20 cellular contexts compared by ENCODE assay signal in genomic region chr6:136016228-136017225, GRCh38.
DNase-seq lines count a peak whose midpoint lies in the region; ATAC-seq and TF ChIP-seq lines count a peak whose summit lies in the region.
"Had no signal": no experiment of that assay in that cellular context is flagged by ENCODE, and none has a peak within 500 bp of the region (broad histone marks: within the 10 kb centered on the region; RNA-seq: fewer than 3 reads in every experiment).

No MANE protein-coding gene starts in this region.

- H3K4me3 ChIP-seq in lung = no peak overlapping the region
- H3K4me3 ChIP-seq: BLaER1, GM12878, heart left ventricle had no signal

- no peak overlapping the region for H3K27ac ChIP-seq in lung (ENCODE audit: low read depth in 1 of 2, low read length in 1 of 2)
- H3K27ac ChIP-seq: BLaER1, HL-60 had no signal

- no peaks in the 10 kb centered on the region for H3K27me3 ChIP-seq in lung (ENCODE audit: control insufficient read depth, insufficient read depth)
- H3K27me3 ChIP-seq: BLaER1, heart left ventricle had no signal

- H3K36me3 Mint-ChIP-seq in WTC11 = no peaks in the 10 kb centered on the region
- H3K36me3 Mint-ChIP-seq in natural killer cell treated with Interleukin-12 subunit alpha and Interleukin-12 subunit beta and Interleukin-15 and Interleukin-18, amount 100 ng/mL, for 72 hours = no peaks in the 10 kb centered on the region

- H3K4me1 Mint-ChIP-seq in WTC11 = peaks cover 16% of the 10 kb centered on the region
- H3K4me1 Mint-ChIP-seq in natural killer cell treated with Interleukin-12 subunit alpha and Interleukin-12 subunit beta and Interleukin-15 and Interleukin-18, amount 100 ng/mL, for 72 hours (ENCODE audit: low read depth in 2 of 2) = no peaks in the 10 kb centered on the region

- no peaks in the 10 kb centered on the region for H3K36me3 ChIP-seq in lung (ENCODE audit: control insufficient read depth in 2 of 2, insufficient read depth in 2 of 2, low read length in 2 of 2)
- H3K36me3 ChIP-seq: BLaER1, heart left ventricle had no signal

- peak; percentile 62 for ATAC-seq in WTC11
- peak; percentile 55 for ATAC-seq in lung (ENCODE audit: insufficient read depth, low FRiP score)
- ATAC-seq in natural killer cell treated with Interleukin-12 subunit alpha and Interleukin-12 subunit beta and Interleukin-15 and Interleukin-18, amount 100 ng/mL, for 72 hours = no peak
- ATAC-seq in HG03342 (IDR thresholded peaks at IDR 0.05; ENCODE audit: unreplicated experiment) = no peak
- ATAC-seq in HG03565 (IDR thresholded peaks at IDR 0.05; ENCODE audit: unreplicated experiment) = no peak
- ATAC-seq: activated T-cell treated with anti-CD3 and anti-CD28 coated beads, Interleukin-2, amount 50 U/mL, for 4 hours; GM12878; heart left ventricle; SK-N-SH treated with all-trans-retinoic acid at 6 μM for 48 hours had no signal

- H3K9me3 ChIP-seq in lung (ENCODE audit: control insufficient read depth in 2 of 2, insufficient read depth in 1 of 2, low read length in 1 of 2) = no peaks in the 10 kb centered on the region
- H3K9me3 ChIP-seq: BLaER1, heart left ventricle had no signal

- peak; percentile 49 for DNase-seq in ELR (ENCODE audit: low read depth)
- DNase-seq in NCI-H1105 treated with DMSO at 0.1 percent for 48 hours (lab: John Stamatoyannopoulos, UW) = peak; percentile 91
- DNase-seq in WTC11 (ENCODE audit: low spot score) = no peak
- no peak for DNase-seq in lung (ENCODE audit: low spot score)
- DNase-seq in natural killer cell treated with Interleukin-12 subunit alpha and Interleukin-12 subunit beta and Interleukin-15 and Interleukin-18, amount 100 ng/mL, for 72 hours (ENCODE audit: low spot score) = no peak
- no peak for DNase-seq in T1000 (lab: John Stamatoyannopoulos, UW)
- DNase-seq: activated CD4-positive, alpha-beta T cell treated with anti-CD3 and anti-CD28 coated beads, Interleukin-2, amount 50 U/mL, for 48 hours; activated T-cell treated with anti-CD3 and anti-CD28 coated beads, Interleukin-2, amount 50 U/mL, for 4 hours; DND-41; H7; heart left ventricle; KG1; NCI-H1694 treated with DMSO at 0.1 percent for 48 hours; stimulated activated CD4-positive, alpha-beta T cell treated with anti-CD3 and anti-CD28 coated beads, Interleukin-15, amount 100 ng/mL, for 24 hours had no signal

- POLR2A ChIA-PET in WTC11 (lab: Charles Lee) = no interaction called here

- H3K4me3 Mint-ChIP-seq in WTC11 = no peak overlapping the region
- H3K4me3 Mint-ChIP-seq in natural killer cell treated with Interleukin-12 subunit alpha and Interleukin-12 subunit beta and Interleukin-15 and Interleukin-18, amount 100 ng/mL, for 72 hours = no peak overlapping the region
- H3K4me3 Mint-ChIP-seq: activated T-cell treated with anti-CD3 and anti-CD28 coated beads, Interleukin-2, amount 50 U/mL, for 4 hours had no signal

- no peaks in the 10 kb centered on the region for H3K9me3 Mint-ChIP-seq in WTC11
- H3K9me3 Mint-ChIP-seq in natural killer cell treated with Interleukin-12 subunit alpha and Interleukin-12 subunit beta and Interleukin-15 and Interleukin-18, amount 100 ng/mL, for 72 hours = no peaks in the 10 kb centered on the region
- H3K9me3 Mint-ChIP-seq: activated T-cell treated with anti-CD3 and anti-CD28 coated beads, Interleukin-2, amount 50 U/mL, for 4 hours had no signal

- H3K4me1 ChIP-seq in lung (ENCODE audit: control insufficient read depth in 2 of 2, insufficient read depth in 2 of 2, low read length in 2 of 2) = peaks cover 0 to 12% of the 10 kb centered on the region in 2 donors

- H3K27me3 Mint-ChIP-seq in WTC11 (ENCODE audit: low read depth) = no peaks in the 10 kb centered on the region
- H3K27me3 Mint-ChIP-seq in natural killer cell treated with Interleukin-12 subunit alpha and Interleukin-12 subunit beta and Interleukin-15 and Interleukin-18, amount 100 ng/mL, for 72 hours = peaks cover 16 to 31% of the 10 kb centered on the region in 2 donors

- CTCF ChIA-PET in WTC11 (lab: Charles Lee) = no interaction called here

- 66 to 87% methylated on average over 9 of the region's 9 CpGs for WGBS in lung, 2 donors

- no peak overlapping the region for H3K27ac Mint-ChIP-seq in WTC11
- H3K27ac Mint-ChIP-seq in natural killer cell treated with Interleukin-12 subunit alpha and Interleukin-12 subunit beta and Interleukin-15 and Interleukin-18, amount 100 ng/mL, for 72 hours = no peak overlapping the region

- TF ChIP-seq CTCF in WTC11 (IDR thresholded peaks at IDR 0.05) (no peak), lung (IDR thresholded peaks at IDR 0.05; ENCODE audit: control extremely low read depth, extremely low read depth) (no peak)

TF ChIP-seq in WTC11, 78 proteins besides CTCF, POLR2A, EP300 and RAD21:
- no peak for TF ChIP-seq CREB1 (CRISPR knock-in tag; IDR thresholded peaks at IDR 0.05)
- no peak for TF ChIP-seq IRF2 (CRISPR knock-in tag; IDR thresholded peaks at IDR 0.05; ENCODE audit: borderline replicate concordance, low read depth)
- TF ChIP-seq TP53 (CRISPR knock-in tag; IDR thresholded peaks at IDR 0.05) = no peak
- no peak for TF ChIP-seq HMGXB4 (CRISPR knock-in tag; IDR thresholded peaks at IDR 0.05)
- no peak for TF ChIP-seq FOXP1 (CRISPR knock-in tag; IDR thresholded peaks at IDR 0.05; ENCODE audit: borderline replicate concordance)
- TF ChIP-seq CDX4 (CRISPR knock-in tag; IDR thresholded peaks at IDR 0.05; ENCODE audit: borderline replicate concordance) = no peak
TF ChIP-seq in WTC11: peak in this region for 0.

Comparison
In these comparisons a context has a peak if more than half of its experiments do, and no peak if none do; other contexts are left out.
1. DNase-seq: peak in ELR (single experiment) and NCI-H1105 treated with DMSO at 0.1 percent for 48 hours (single experiment); none in WTC11 (single experiment), lung (single experiment), natural killer cell treated with Interleukin-12 subunit alpha and Interleukin-12 subunit beta and Interleukin-15 and Interleukin-18, amount 100 ng/mL, for 72 hours (single experiment) and T1000 (single experiment).
2. ATAC-seq: peak in WTC11 (single experiment) and lung (single experiment); none in natural killer cell treated with Interleukin-12 subunit alpha and Interleukin-12 subunit beta and Interleukin-15 and Interleukin-18, amount 100 ng/mL, for 72 hours (0 of 2), HG03342 (single experiment) and HG03565 (single experiment).